Comparison of ENCODE assay signal across 28 cellular contexts in the genomic region with DNA sequence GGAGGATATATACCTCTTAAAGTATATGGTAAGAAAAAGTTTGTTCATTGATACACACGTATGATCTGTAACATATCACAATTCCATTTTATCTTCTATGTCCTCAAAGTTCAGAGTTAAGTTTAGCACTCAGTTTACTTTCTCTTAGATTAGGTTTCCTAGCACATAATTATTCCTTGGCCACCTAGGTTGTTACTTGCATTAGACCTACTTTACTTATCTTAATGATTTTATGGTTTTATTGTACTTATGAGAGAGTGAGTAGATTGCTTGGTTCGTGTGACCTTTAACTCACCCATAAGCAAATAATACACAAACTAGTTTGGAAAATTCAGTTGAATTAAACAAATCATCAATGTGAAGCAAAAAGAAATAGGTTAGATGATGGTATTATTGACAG.
"Had no signal": no experiment of that assay in that cellular context is flagged by ENCODE, and none has a peak within 500 bp of the region (broad histone marks: within the 10 kb centered on the region; RNA-seq: fewer than 3 reads in every experiment).

No MANE protein-coding gene starts in this region.

- ATAC-seq: naive thymus-derived CD8-positive, alpha-beta T cell; natural killer cell treated with Interleukin-12 subunit alpha and Interleukin-12 subunit beta and Interleukin-15 and Interleukin-18, amount 100 ng/mL, for 72 hours; pancreas; psoas muscle; right cardiac atrium; right lobe of liver; stimulated activated memory B cell treated with anti-CD40 and anti-IgM and Interleukin-4, amounts not matched to agents 10 μg/mL and 1 μg/mL and 100 μg/mL, for 72 hours; stimulated activated naive CD8-positive, alpha-beta T cell treated with anti-CD3 and anti-CD28 coated beads, Interleukin-15, Interleukin-2, amounts not matched to agents 100 U/mL and 50 U/mL, for 24 hours; upper lobe of right lung had no signal

- H3K36me3 ChIP-seq: neutrophil, pancreas, right lobe of liver, sigmoid colon, spleen, suprapubic skin, tibial artery, transverse colon, upper lobe of right lung, uterus had no signal

- H3K27ac ChIP-seq: neutrophil, pancreas, psoas muscle, right lobe of liver, sigmoid colon, spleen, suprapubic skin, testis, tibial artery, transverse colon, upper lobe of right lung, uterus had no signal

- H3K4me3 ChIP-seq: pancreas, psoas muscle, right lobe of liver, sigmoid colon, smooth muscle cell, spleen, suprapubic skin, testis, tibial artery, transverse colon, upper lobe of right lung, uterus had no signal

- DNase-seq: naive B cell; naive thymus-derived CD8-positive, alpha-beta T cell; nephron progenitor cell; nucleus accumbens; pancreas; psoas muscle; right cardiac atrium; right lobe of liver; sigmoid colon; spleen; stimulated activated CD4-positive, alpha-beta T cell treated with anti-CD3 and anti-CD28 coated beads, Interleukin-12 subunit alpha, Interleukin-12 subunit beta, amount 100 ng/mL, for 4 hours; stimulated activated CD4-positive, alpha-beta T cell treated with anti-CD3 and anti-CD28 coated beads, Interleukin-1b, Interleukin-23, amount 100 ng/mL, for 48 hours; stimulated activated CD4-positive, alpha-beta T cell treated with anti-CD3 and anti-CD28 coated beads, Interleukin-4, amount 100 ng/mL, for 1 hour; stimulated activated CD4-positive, alpha-beta T cell treated with anti-CD3 and anti-CD28 coated beads, Interleukin-4, amount 100 ng/mL, for 4 hours; stimulated activated CD8-positive, alpha-beta memory T cell treated with anti-CD3 and anti-CD28 coated beads, Interleukin-4, amount 100 ng/mL, for 48 hours; stimulated activated naive CD4-positive, alpha-beta T cell; stimulated activated naive CD8-positive, alpha-beta T cell treated with anti-CD3 and anti-CD28 coated beads, Interleukin-15, Interleukin-2, amounts not matched to agents 100 U/mL and 50 U/mL, for 24 hours; substantia nigra; testis; tibial artery; transverse colon; upper lobe of right lung; uterus had no signal

- H3K4me1 ChIP-seq: pancreas, psoas muscle, right lobe of liver, sigmoid colon, spleen, suprapubic skin, testis, tibial artery, upper lobe of right lung, uterus had no signal

- H3K9me3 ChIP-seq: neutrophil, pancreas, psoas muscle, right lobe of liver, sigmoid colon, spleen, suprapubic skin, testis, tibial artery, transverse colon, upper lobe of right lung, uterus had no signal

- H3K27me3 ChIP-seq: neutrophil, pancreas, right lobe of liver, sigmoid colon, spleen, suprapubic skin, testis, tibial artery, transverse colon, upper lobe of right lung, uterus had no signal
